8 cellular contexts compared by ENCODE assay signal in genomic region chrX:11533211-11533651, GRCh38.
DNase-seq lines count a peak whose midpoint lies in the region; ATAC-seq, FAIRE-seq and TF ChIP-seq lines count a peak whose summit lies in the region.

No MANE protein-coding gene starts in this region.

- H3K9me3 ChIP-seq in GM12878 (replicated peaks; ENCODE audit: control insufficient read depth, insufficient read depth, low read length): no peaks in the 10 kb centered on the region

- no peaks in the 10 kb centered on the region for H3K4me1 Mint-ChIP-seq in stimulated activated naive B cell treated with anti-CD40 and anti-IgM and Interleukin-4, amounts not matched to agents 10 μg/mL and 1 μg/mL and 100 μg/mL, for 72 hours

- no peaks in the 10 kb centered on the region for H3K36me3 Mint-ChIP-seq in stimulated activated naive B cell treated with anti-CD40 and anti-IgM and Interleukin-4, amounts not matched to agents 10 μg/mL and 1 μg/mL and 100 μg/mL, for 72 hours

- H3K4me1 ChIP-seq in GM12878 (ENCODE audit: control insufficient read depth, insufficient read depth, low read length): no peaks in the 10 kb centered on the region

- no peaks in the 10 kb centered on the region for H3K36me3 ChIP-seq in GM12878 (ENCODE audit: control insufficient read depth in 2 of 2, insufficient read depth in 2 of 2, low read length in 1 of 2)

- TF ChIP-seq CTCF in HL-60 (IDR thresholded peaks at IDR 0.05; ENCODE audit: insufficient read depth, low read length): peak; percentile 5
- TF ChIP-seq CTCF in GM12878 (IDR thresholded peaks at IDR 0.05 in 2 of 3, conservative IDR thresholded peaks at IDR 0.05 in 1 of 3; ENCODE audit: control insufficient read depth in 2 of 3, extremely low read depth in 1 of 3, insufficient read depth in 1 of 3, low read depth in 3 of 3, low read length in 3 of 3): peak; percentile 41 to 98 (median 83); a peak in 4 of 6 replicates

- H3K27me3 ChIP-seq in HL-60 (ENCODE audit: insufficient read depth, poor library complexity, severe bottlenecking): no peaks in the 10 kb centered on the region
- no peaks in the 10 kb centered on the region for H3K27me3 ChIP-seq in GM12878 (replicated peaks in 1 of 2; ENCODE audit: control insufficient read depth in 2 of 2, insufficient read depth in 2 of 2, low read length in 1 of 2)

- POLR2A ChIA-PET in GM12878 (lab: Charles Lee): no interaction called here

- peaks cover 0 to 12% of the 10 kb centered on the region in 2 donors for H3K27me3 Mint-ChIP-seq in stimulated activated naive B cell treated with anti-CD40 and anti-IgM and Interleukin-4, amounts not matched to agents 10 μg/mL and 1 μg/mL and 100 μg/mL, for 72 hours

- BruUV-seq in GM12878 (replicated peaks; lab: Mats Ljungman, UMichigan): no TSS peak

- no peak overlapping the region for H2AFZ ChIP-seq in GM12878 (ENCODE audit: control insufficient read depth, low read depth, low read length)

- 0% methylated on average over 2 of the region's 2 CpGs for WGBS in GM12878 (ENCODE audit: insufficient coverage, insufficient replicate concordance, low lambda C conversion rate, missing lambda C conversion rate)

- no peak for TF ChIP-seq EP300 in GM12878 (IDR thresholded peaks at IDR 0.05; ENCODE audit: borderline replicate concordance in 1 of 2, control insufficient read depth in 1 of 2, low read depth in 2 of 2, low read length in 2 of 2)

- CTCF ChIA-PET in GM12878 (lab: Yijun Ruan, JAX): interaction anchor here (1.3 to 5.0 kb wide), 5 partner anchors 152 to 374 kb away, joined by 4 to 61 read pairs (median 26); no protein-coding TSS in a partner anchor

- no peak overlapping the region for H3K27ac Mint-ChIP-seq in stimulated activated naive B cell treated with anti-CD40 and anti-IgM and Interleukin-4, amounts not matched to agents 10 μg/mL and 1 μg/mL and 100 μg/mL, for 72 hours

- no peak overlapping the region for H3K4me3 ChIP-seq in HL-60 (replicated peaks; ENCODE audit: insufficient read depth, low read length)
- no peak overlapping the region for H3K4me3 ChIP-seq in GM12878

- no peak for TF ChIP-seq POLR2A in GM12878 (IDR thresholded peaks at IDR 0.05; ENCODE audit: low read depth, low read length)

- intact Hi-C loops in GM12878 (cut with micrococcal nuclease; ENCODE audit: unreplicated experiment): loop anchor here (1.0 to 5.0 kb wide), 7 partner anchors 191 to 1168 kb away; no protein-coding TSS in a partner anchor

- in situ Hi-C loops in GM12878 (cut with MboI): loop anchor here (5.0 kb wide), 4 partner anchors 239 to 1239 kb away; no protein-coding TSS in a partner anchor

- FAIRE-seq in GM12878 (lab: Jason Lieb, UNC): peak; percentile 88

- H3K4me3 Mint-ChIP-seq in stimulated activated naive B cell treated with anti-CD40 and anti-IgM and Interleukin-4, amounts not matched to agents 10 μg/mL and 1 μg/mL and 100 μg/mL, for 72 hours: no peak overlapping the region

- no peaks in the 10 kb centered on the region for H3K79me2 ChIP-seq in GM12878 (ENCODE audit: control insufficient read depth, insufficient read depth, low read length)

- no peak overlapping the region for H3K4me2 ChIP-seq in GM12878 (ENCODE audit: control insufficient read depth, insufficient read depth)

- H3K9me3 Mint-ChIP-seq in stimulated activated naive B cell treated with anti-CD40 and anti-IgM and Interleukin-4, amounts not matched to agents 10 μg/mL and 1 μg/mL and 100 μg/mL, for 72 hours: no peaks in the 10 kb centered on the region

- H3K27ac ChIP-seq in HL-60 (replicated peaks) (no peak overlapping the region), GM12878 (ENCODE audit: control insufficient read depth, insufficient read depth) (no peak overlapping the region)

- peak; percentile 72 for TF ChIP-seq RAD21 in GM12878 (IDR thresholded peaks at IDR 0.05; ENCODE audit: insufficient read depth, low read depth, low read length)

- ATAC-seq in GM21390 (IDR thresholded peaks at IDR 0.05; ENCODE audit: unreplicated experiment) (peak; percentile 82), GM12878 (peak; percentile 93)
- ATAC-seq in stimulated activated naive B cell treated with anti-CD40 and anti-IgM and Interleukin-4, amounts not matched to agents 10 μg/mL and 1 μg/mL and 100 μg/mL, for 72 hours (replicated peaks): peak; percentile 89 to 99

- no peak overlapping the region for H3K9ac ChIP-seq in GM12878 (ENCODE audit: control insufficient read depth, insufficient read depth, low read length)

- DNase-seq in EH (ENCODE audit: low read depth) (peak; percentile 77), HL-60 (ENCODE audit: low read depth in 1 of 2, low spot score in 1 of 2) (peak; percentile 11 to 56), NCI-H526 (lab: John Stamatoyannopoulos, UW) (peak; percentile 79 to 88), GM12878 (ENCODE audit: low read depth, low spot score) (peak; percentile 61), iPS-NIHi11 (ENCODE audit: low spot score) (peak; percentile 19), nucleus accumbens (lab: John Stamatoyannopoulos, UW) (no peak)
- no peak for DNase-seq in stimulated activated naive B cell treated with anti-CD40 and anti-IgM and Interleukin-4, amounts not matched to agents 10 μg/mL and 1 μg/mL and 100 μg/mL, for 72 hours

- no peaks in the 10 kb centered on the region for H4K20me1 ChIP-seq in GM12878 (ENCODE audit: control insufficient read depth, insufficient read depth)

- SMC1A ChIA-PET in GM12878 (lab: Charles Lee; ENCODE audit: uncharacterized antibody, unreplicated experiment): interaction anchor here (0.8 to 2.7 kb wide), 4 partner anchors 220 to 387 kb away, joined by 3 to 13 read pairs (median 11); no protein-coding TSS in a partner anchor

- RAD21 ChIA-PET in GM12878 (lab: Charles Lee; ENCODE audit: unreplicated experiment): no interaction called here

TF ChIP-seq in GM12878, 131 proteins besides CTCF, POLR2A, EP300 and RAD21 (continues in another document):
- peak; percentile 53; the same call in 1 of the 2 replicates for TF ChIP-seq FOXM1 (IDR thresholded peaks at IDR 0.05; ENCODE audit: low read depth, low read length)
- TF ChIP-seq CREB1 (IDR thresholded peaks at IDR 0.05; ENCODE audit: low read depth): 0 out of 2 replicates have a peak, but pooled peaks have one; percentile 9
- no peak for TF ChIP-seq RAD51 (IDR thresholded peaks at IDR 0.05)
- TF ChIP-seq BRCA1 (IDR thresholded peaks at IDR 0.05; ENCODE audit: low read depth, low read length): no peak
- no peak for TF ChIP-seq E2F8 (IDR thresholded peaks at IDR 0.05; ENCODE audit: low read depth, partially characterized antibody)
- no peak for TF ChIP-seq ZNF207 (IDR thresholded peaks at IDR 0.05; ENCODE audit: borderline replicate concordance)
- no peak for TF ChIP-seq SKIL (IDR thresholded peaks at IDR 0.05; ENCODE audit: low read depth, poor library complexity, severe bottlenecking)
- TF ChIP-seq YBX1 (IDR thresholded peaks at IDR 0.05): no peak
- no peak for TF ChIP-seq PKNOX1 (IDR thresholded peaks at IDR 0.05)
- TF ChIP-seq HCFC1 (IDR thresholded peaks at IDR 0.05; ENCODE audit: low read length): no peak
- no peak for TF ChIP-seq TCF3 (IDR thresholded peaks at IDR 0.05; ENCODE audit: borderline replicate concordance, insufficient read depth, low read depth, low read length)
- TF ChIP-seq FOXK2 (IDR thresholded peaks at IDR 0.05): no peak
- no peak for TF ChIP-seq NFYA (IDR thresholded peaks at IDR 0.05; ENCODE audit: borderline replicate concordance, low read depth, low read length)

Comparison
In these comparisons a context has a peak if more than half of its experiments do, and no peak if none do; other contexts are left out.
1. DNase-seq: peak in EH (single experiment), HL-60 (2 of 2), NCI-H526 (2 of 2), GM12878 (single experiment) and iPS-NIHi11 (single experiment); none in stimulated activated naive B cell treated with anti-CD40 and anti-IgM and Interleukin-4, amounts not matched to agents 10 μg/mL and 1 μg/mL and 100 μg/mL, for 72 hours (single experiment) and nucleus accumbens (0 of 56).
2. Peak in every context shown above with its lines, with median percentiles within 50 percentile points of each other: ATAC-seq.